Comparison of ENCODE assay signal across 9 cellular contexts in genomic region chr11:79461144-79461543, GRCh38. TPM values are rescaled to one million over a fixed set of nuclear protein-coding genes. Genes with fewer than 3 reads are reported as not detected.
A peak's percentile ranks its signal among the peaks of the same experiment; 100 is the strongest.
DNase-seq lines count a peak whose midpoint lies in the region; ATAC-seq, FAIRE-seq and TF ChIP-seq lines count a peak whose summit lies in the region.
"Had no signal": no experiment of that assay in that cellular context is flagged by ENCODE, and none has a peak within 500 bp of the region (broad histone marks: within the 10 kb centered on the region; RNA-seq: fewer than 3 reads in every experiment).

No MANE protein-coding gene starts in this region.

- 29 to 36% (median 33%) methylated on average over 2 of the region's 2 CpGs for WGBS in psoas muscle, 3 donors

- peak; percentile 17 for FAIRE-seq in GM12892 (lab: Jason Lieb, UNC)

- peaks cover 4% of the 10 kb centered on the region for H3K27me3 ChIP-seq in adipocyte (replicated peaks; ENCODE audit: control insufficient read depth, insufficient read depth, low read length)
- no peaks in the 10 kb centered on the region for H3K27me3 ChIP-seq in psoas muscle (ENCODE audit: insufficient read depth in 3 of 3, low read length in 2 of 3)

- H3K36me3 ChIP-seq in adipocyte (ENCODE audit: control insufficient read depth, insufficient read depth, low read length, severe bottlenecking) (no peaks in the 10 kb centered on the region), psoas muscle (ENCODE audit: insufficient read depth in 1 of 2, low read depth in 1 of 2) (no peaks in the 10 kb centered on the region)

- ATAC-seq in HG03139 (IDR thresholded peaks at IDR 0.05; ENCODE audit: unreplicated experiment) (peak; percentile 65), left lobe of liver (peak; percentile 98), GM19397 (IDR thresholded peaks at IDR 0.05; ENCODE audit: unreplicated experiment) (no peak), psoas muscle (no peak)

- no peak overlapping the region for H3K27ac ChIP-seq in psoas muscle
- H3K27ac ChIP-seq: SK-N-MC had no signal

- H3K4me3 ChIP-seq in adipocyte (ENCODE audit: low read length) (peak overlapping the region; percentile 25), psoas muscle (no peak overlapping the region)
- H3K4me3 ChIP-seq: SK-N-MC had no signal

- no peaks in the 10 kb centered on the region for H3K9me3 ChIP-seq in adipocyte (ENCODE audit: control insufficient read depth, low read length)
- H3K9me3 ChIP-seq in psoas muscle: no peaks in the 10 kb centered on the region

- H3K9ac ChIP-seq in adipocyte (ENCODE audit: low read length): no peak overlapping the region

- no peak for DNase-seq in GM12892 (ENCODE audit: insufficient read length)
- DNase-seq in adipocyte (ENCODE audit: low read depth): peak; percentile 56
- DNase-seq in left lobe of liver (ENCODE audit: low spot score): no peak
- DNase-seq in NCI-H2081 treated with DMSO at 0.1 percent for 48 hours (lab: John Stamatoyannopoulos, UW): no peak
- DNase-seq in psoas muscle: no peak
- no peak for DNase-seq in activated T-cell treated with anti-CD3 and anti-CD28 coated beads, Interleukin-2, amount 50 U/mL, for 1 hour

- no peak for TF ChIP-seq POLR2A in GM12892 (IDR thresholded peaks at IDR 0.05; ENCODE audit: low read depth, low read length)

- intact Hi-C loops in psoas muscle (cut with DNase I): no loop called here

- H3K4me1 ChIP-seq in adipocyte (ENCODE audit: control insufficient read depth, insufficient read depth, low read length) (peaks cover 12% of the 10 kb centered on the region), psoas muscle (no peaks in the 10 kb centered on the region)

- TF ChIP-seq CTCF in psoas muscle (IDR thresholded peaks at IDR 0.05): no peak

RNA-seq across cellular contexts. Expression of gene TENM4, which starts 20.3 kb away (rescaled TPM):
- not detected for polyA plus RNA-seq in GM12892 (2012; ENCODE audit: missing spikeins)
- total RNA-seq in left lobe of liver: 0.08 TPM
- 1 to 10 TPM in 2 of 4 donors, under 1 TPM in 2; 0.48 to 1.7 (median 0.97) TPM for total RNA-seq in psoas muscle
- polyA plus RNA-seq in psoas muscle: under 1 TPM; 0.05 to 0.19 (median 0.06) TPM

Comparison
In these comparisons a context has a peak if more than half of its experiments do, and no peak if none do; other contexts are left out.
1. ATAC-seq: peak in HG03139 (single experiment) and left lobe of liver (single experiment); none in GM19397 (single experiment) and psoas muscle (0 of 4).